Comparison of ENCODE assay signal across 10 cellular contexts in the genomic region with DNA sequence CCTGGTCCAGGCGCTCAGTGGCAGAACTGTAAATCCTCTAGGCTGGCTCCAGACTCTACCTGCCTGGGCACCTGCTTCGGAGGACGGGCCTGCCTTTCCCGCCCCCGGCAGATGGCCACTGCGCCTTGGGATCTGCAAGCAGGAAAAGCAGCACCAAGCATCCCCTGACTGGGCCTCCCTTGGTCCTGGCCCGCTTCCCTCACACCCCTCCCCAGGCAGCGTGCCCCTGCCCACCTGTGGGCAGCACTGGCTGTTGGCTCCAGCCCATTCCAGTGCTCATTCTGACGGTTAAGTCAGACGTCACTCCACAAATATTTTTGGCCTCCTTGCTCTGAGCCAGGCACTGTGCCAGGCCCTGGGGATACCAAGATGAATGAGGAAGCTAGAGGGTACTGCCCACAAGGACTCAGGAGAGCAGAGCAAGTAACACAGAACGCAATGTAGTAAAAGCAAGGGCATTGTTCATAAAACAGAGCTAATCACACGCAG. TPM values are rescaled to one million over a fixed set of nuclear protein-coding genes. Genes with fewer than 3 reads are reported as not detected.
DNase-seq lines count a peak whose midpoint lies in the region; ATAC-seq and TF ChIP-seq lines count a peak whose summit lies in the region.
"Had no signal": no experiment of that assay in that cellular context is flagged by ENCODE, and none has a peak within 500 bp of the region (broad histone marks: within the 10 kb centered on the region; RNA-seq: fewer than 3 reads in every experiment).

No MANE protein-coding gene starts in this region.

- peak; percentile 19 for TF ChIP-seq CTCF in glutamatergic neuron (IDR thresholded peaks at IDR 0.05; ENCODE audit: partially characterized antibody, unreplicated experiment)

- H3K4me3 Mint-ChIP-seq in glutamatergic neuron (ENCODE audit: unreplicated experiment) = no peak overlapping the region
- H3K4me3 Mint-ChIP-seq in T-helper 2 cell treated with Interferon-gamma antibody and Interleukin-4, amounts not matched to agents 5 μg/mL and 100 μg/mL, for 36 hours = no peak overlapping the region
- H3K4me3 Mint-ChIP-seq: CD4-positive, alpha-beta T cell had no signal

- DNase-seq in Right ventricle myocardium superior = peak; percentile 64
- no peak for DNase-seq in cardiac septum (ENCODE audit: low spot score)
- no peak for DNase-seq in glutamatergic neuron
- DNase-seq in T-helper 2 cell treated with Interferon-gamma antibody and Interleukin-4, amounts not matched to agents 5 μg/mL and 100 μg/mL, for 36 hours (ENCODE audit: low spot score) = no peak
- DNase-seq: CD4-positive, alpha-beta T cell had no signal

- peaks cover 7% of the 10 kb centered on the region for H3K36me3 Mint-ChIP-seq in glutamatergic neuron (ENCODE audit: unreplicated experiment)
- H3K36me3 Mint-ChIP-seq in T-helper 2 cell treated with Interferon-gamma antibody and Interleukin-4, amounts not matched to agents 5 μg/mL and 100 μg/mL, for 36 hours (ENCODE audit: low read depth) = no peaks in the 10 kb centered on the region

- peaks cover 13% of the 10 kb centered on the region for H3K4me1 Mint-ChIP-seq in glutamatergic neuron (ENCODE audit: low read depth, unreplicated experiment)
- H3K4me1 Mint-ChIP-seq in T-helper 2 cell treated with Interferon-gamma antibody and Interleukin-4, amounts not matched to agents 5 μg/mL and 100 μg/mL, for 36 hours (ENCODE audit: low read depth) = peaks cover 8% of the 10 kb centered on the region

- peaks cover 2% of the 10 kb centered on the region for H3K9me3 Mint-ChIP-seq in glutamatergic neuron (ENCODE audit: unreplicated experiment)
- peaks cover 17% of the 10 kb centered on the region for H3K9me3 Mint-ChIP-seq in T-helper 2 cell treated with Interferon-gamma antibody and Interleukin-4, amounts not matched to agents 5 μg/mL and 100 μg/mL, for 36 hours

- ATAC-seq in Right ventricle myocardium superior (ENCODE audit: poor library complexity) (peak; percentile 82), SK-N-SH treated with all-trans-retinoic acid at 6 μM for 48 hours (peak; percentile 87), HG02970 (IDR thresholded peaks at IDR 0.05; ENCODE audit: low FRiP score, unreplicated experiment) (no peak), GM21619 (IDR thresholded peaks at IDR 0.05; ENCODE audit: unreplicated experiment) (no peak), GM21576 (IDR thresholded peaks at IDR 0.05; ENCODE audit: unreplicated experiment) (no peak)
- ATAC-seq: gastroesophageal sphincter had no signal

- intact Hi-C loops in Right ventricle myocardium superior (cut with DNase I) = no loop called here
- intact Hi-C loops in cardiac septum (cut with DNase I) = loop anchor here (5.0 kb wide), 1 partner anchor 41 kb away; no protein-coding TSS in a partner anchor

- H3K27ac Mint-ChIP-seq in glutamatergic neuron (ENCODE audit: unreplicated experiment) = no peak overlapping the region
- H3K27ac Mint-ChIP-seq in T-helper 2 cell treated with Interferon-gamma antibody and Interleukin-4, amounts not matched to agents 5 μg/mL and 100 μg/mL, for 36 hours = no peak overlapping the region
- H3K27ac Mint-ChIP-seq: CD4-positive, alpha-beta T cell had no signal

- H3K27me3 Mint-ChIP-seq in glutamatergic neuron (ENCODE audit: unreplicated experiment) = peaks cover 4% of the 10 kb centered on the region
- peaks cover 15% of the 10 kb centered on the region for H3K27me3 Mint-ChIP-seq in T-helper 2 cell treated with Interferon-gamma antibody and Interleukin-4, amounts not matched to agents 5 μg/mL and 100 μg/mL, for 36 hours (ENCODE audit: low read depth)

TF ChIP-seq in SK-N-SH treated with all-trans-retinoic acid at 6 μM for 48 hours, 23 proteins besides CTCF, POLR2A, EP300 and RAD21:
- TF ChIP-seq PPARA (CRISPR knock-in tag; IDR thresholded peaks at IDR 0.05; ENCODE audit: borderline replicate concordance) = no peak
- TF ChIP-seq, protein P1, sequence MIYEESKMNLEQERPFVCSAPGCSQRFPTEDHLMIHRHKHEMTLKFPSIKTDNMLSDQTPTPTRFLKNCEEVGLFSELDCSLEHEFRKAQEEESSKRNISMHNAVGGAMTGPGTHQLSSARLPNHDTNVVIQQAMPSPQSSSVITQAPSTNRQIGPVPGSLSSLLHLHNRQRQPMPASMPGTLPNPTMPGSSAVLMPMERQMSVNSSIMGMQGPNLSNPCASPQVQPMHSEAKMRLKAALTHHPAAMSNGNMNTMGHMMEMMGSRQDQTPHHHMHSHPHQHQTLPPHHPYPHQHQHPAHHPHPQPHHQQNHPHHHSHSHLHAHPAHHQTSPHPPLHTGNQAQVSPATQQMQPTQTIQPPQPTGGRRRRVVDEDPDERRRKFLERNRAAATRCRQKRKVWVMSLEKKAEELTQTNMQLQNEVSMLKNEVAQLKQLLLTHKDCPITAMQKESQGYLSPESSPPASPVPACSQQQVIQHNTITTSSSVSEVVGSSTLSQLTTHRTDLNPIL (CRISPR knock-in tag; IDR thresholded peaks at IDR 0.05; ENCODE audit: low read depth) = 0 out of 2 replicates have a peak, but pooled peaks have one; percentile 23
TF ChIP-seq in SK-N-SH treated with all-trans-retinoic acid at 6 μM for 48 hours: peak in this region for 1.

RNA-seq across cellular contexts. Expression of a gene that starts 22.0 kb away (rescaled TPM):
- total RNA-seq in Right ventricle myocardium superior (not detected), cardiac septum (not detected), glutamatergic neuron (ENCODE audit: unreplicated experiment) (1.1 TPM)
- total RNA-seq: CD4-positive, alpha-beta T cell; gastroesophageal sphincter had no signal

RNA-seq across cellular contexts. Expression of a gene that starts 26.7 kb away (rescaled TPM):
- total RNA-seq in Right ventricle myocardium superior (172 TPM), cardiac septum (195 TPM), glutamatergic neuron (ENCODE audit: unreplicated experiment) (1.7 TPM)

RNA-seq across cellular contexts. Expression of a gene that starts 55.9 kb away (rescaled TPM):
- total RNA-seq in Right ventricle myocardium superior = not detected
- total RNA-seq in cardiac septum = not detected
- 2.0 TPM for total RNA-seq in glutamatergic neuron (ENCODE audit: unreplicated experiment)
- total RNA-seq: CD4-positive, alpha-beta T cell; gastroesophageal sphincter had no signal

Comparison
In these comparisons a context has a peak if more than half of its experiments do, and no peak if none do; other contexts are left out.
1. ATAC-seq: peak in Right ventricle myocardium superior (single experiment) and SK-N-SH treated with all-trans-retinoic acid at 6 μM for 48 hours (single experiment); none in HG02970 (single experiment), GM21619 (single experiment) and GM21576 (single experiment).
2. RNA of a gene that starts 26.7 kb away (total RNA-seq): 195 TPM in cardiac septum (single experiment) and 172 TPM in Right ventricle myocardium superior (single experiment); 1.7 TPM in glutamatergic neuron (single experiment); every median in the first group is over 10 times any median in the second.